In genomic region chr3:47291158-47291753, GRCh38 we compare ENCODE assay signal across 24 cellular contexts. TPM values are rescaled to one million over a fixed set of nuclear protein-coding genes. Genes with fewer than 3 reads are reported as not detected.
DNase-seq lines count a peak whose midpoint lies in the region; ATAC-seq and TF ChIP-seq lines count a peak whose summit lies in the region.
"Had no signal": no experiment of that assay in that cellular context is flagged by ENCODE, and none has a peak within 500 bp of the region (broad histone marks: within the 10 kb centered on the region; RNA-seq: fewer than 3 reads in every experiment).

No MANE protein-coding gene starts in this region.

- peaks cover 22% of the 10 kb centered on the region for H3K79me2 ChIP-seq in OCI-LY1 (ENCODE audit: insufficient read depth, low read length)

- H3K36me3 Mint-ChIP-seq in memory B cell: peaks cover 23% of the 10 kb centered on the region
- H3K36me3 Mint-ChIP-seq in CD4-positive, alpha-beta T cell (ENCODE audit: low read depth): peaks cover 61% of the 10 kb centered on the region

- H3K27me3 Mint-ChIP-seq in memory B cell: no peaks in the 10 kb centered on the region
- H3K27me3 Mint-ChIP-seq in CD4-positive, alpha-beta T cell: no peaks in the 10 kb centered on the region
- H3K27me3 Mint-ChIP-seq: activated CD4-positive, alpha-beta T cell treated with anti-CD3 and anti-CD28 coated beads, Interleukin-2, amount 10 ng/mL, durations not matched to agents 24 days and 14 days; activated naive CD4-positive, alpha-beta T cell treated with anti-CD3 and anti-CD28 coated beads, Interleukin-2, amount 50 U/mL, for 24 hours had no signal

- H3K4me2 ChIP-seq in OCI-LY1 (ENCODE audit: low read length): peak overlapping the region; percentile 19; the same call in 1 of the 2 replicates
- H3K4me2 ChIP-seq: neural progenitor cell had no signal

- H4K20me1 ChIP-seq in OCI-LY1 (ENCODE audit: insufficient read depth, low read length): no peaks in the 10 kb centered on the region

- peak overlapping the region; percentile 47 for H3K4me3 Mint-ChIP-seq in memory B cell
- no peak overlapping the region for H3K4me3 Mint-ChIP-seq in CD4-positive, alpha-beta T cell
- H3K4me3 Mint-ChIP-seq: activated CD4-positive, alpha-beta T cell treated with anti-CD3 and anti-CD28 coated beads, Interleukin-2, amount 10 ng/mL, durations not matched to agents 24 days and 14 days; activated naive CD4-positive, alpha-beta T cell treated with anti-CD3 and anti-CD28 coated beads, Interleukin-2, amount 50 U/mL, for 24 hours; activated T-helper 1 cell treated with anti-CD3 and anti-CD28 coated beads, Interleukin-12 subunit alpha, Interleukin-12 subunit beta, Interleukin-2, Interleukin-4 antibody, amounts not matched to agents 30 ng/mL and 10 ng/mL and 1 ng/mL, durations not matched to agents 14 hours and 24 hours and 36 hours; neural progenitor cell had no signal

- CTCF ChIA-PET in CD4-positive, alpha-beta T cell (lab: Charles Lee): no interaction called here

- H3K36me3 ChIP-seq in OCI-LY1 (ENCODE audit: insufficient read depth, low read length): peaks cover 56% of the 10 kb centered on the region
- H3K36me3 ChIP-seq: neural progenitor cell, transverse colon had no signal

- peak overlapping the region; percentile 5; the same call in 1 of the 2 replicates for H3K9ac ChIP-seq in OCI-LY1 (ENCODE audit: low read length)
- H3K9ac ChIP-seq: BLaER1 treated with 17β-estradiol and CSF1 and Interleukin-3, amounts not matched to agents 10 nM and 100 nM; neural progenitor cell had no signal

- H3K27ac ChIP-seq in OCI-LY1 (ENCODE audit: low read depth, low read length, poor library complexity, severe bottlenecking): peak overlapping the region; percentile 81
- H3K27ac ChIP-seq in CD4-positive, alpha-beta T cell (ENCODE audit: low read depth, low read length): no peak overlapping the region
- H3K27ac ChIP-seq: BLaER1 treated with 17β-estradiol and CSF1 and Interleukin-3, amounts not matched to agents 10 nM and 100 nM; neural progenitor cell; transverse colon; VCaP had no signal

- peak overlapping the region; percentile 6 for H3K4me3 ChIP-seq in OCI-LY1 (ENCODE audit: low read depth, low read length, poor library complexity, severe bottlenecking)
- H3K4me3 ChIP-seq: BLaER1 treated with 17β-estradiol and CSF1 and Interleukin-3, amounts not matched to agents 10 nM and 100 nM; lung; neural progenitor cell; transverse colon had no signal

- H3F3A ChIP-seq in OCI-LY1 (ENCODE audit: insufficient read depth, low read length): no peaks in the 10 kb centered on the region

- no peak overlapping the region for H2AFZ ChIP-seq in OCI-LY1 (ENCODE audit: low read length)
- H2AFZ ChIP-seq: neural progenitor cell had no signal

- no peaks in the 10 kb centered on the region for H3K9me3 Mint-ChIP-seq in memory B cell
- H3K9me3 Mint-ChIP-seq in CD4-positive, alpha-beta T cell: no peaks in the 10 kb centered on the region
- H3K9me3 Mint-ChIP-seq: activated CD4-positive, alpha-beta T cell treated with anti-CD3 and anti-CD28 coated beads, Interleukin-2, amount 10 ng/mL, durations not matched to agents 24 days and 14 days; activated naive CD4-positive, alpha-beta T cell treated with anti-CD3 and anti-CD28 coated beads, Interleukin-2, amount 50 U/mL, for 24 hours; activated T-helper 1 cell treated with anti-CD3 and anti-CD28 coated beads, Interleukin-12 subunit alpha, Interleukin-12 subunit beta, Interleukin-2, Interleukin-4 antibody, amounts not matched to agents 30 ng/mL and 10 ng/mL and 1 ng/mL, durations not matched to agents 14 hours and 24 hours and 36 hours; neural progenitor cell had no signal

- H3K9me3 ChIP-seq in OCI-LY1 (ENCODE audit: low read length): no peaks in the 10 kb centered on the region
- H3K9me3 ChIP-seq in CD4-positive, alpha-beta T cell (ENCODE audit: control insufficient read depth, low read length): no peaks in the 10 kb centered on the region
- H3K9me3 ChIP-seq: transverse colon had no signal

- peak; percentile 21 for ATAC-seq in GM18868 (IDR thresholded peaks at IDR 0.05; ENCODE audit: unreplicated experiment)
- ATAC-seq in GM21786 (IDR thresholded peaks at IDR 0.05; ENCODE audit: unreplicated experiment): peak; percentile 10
- peak; percentile 9 for ATAC-seq in memory B cell (ENCODE audit: low read depth)
- ATAC-seq in CD4-positive, alpha-beta T cell (ENCODE audit: poor library complexity): no peak

- no peaks in the 10 kb centered on the region for H3K9me2 ChIP-seq in OCI-LY1 (ENCODE audit: low read depth, low read length)

- DNase-seq in memory B cell (ENCODE audit: low spot score in 2 of 2): no peak
- DNase-seq in NCI-H226: no peak
- no peak for DNase-seq in Kasumi-1 (lab: John Stamatoyannopoulos, UW)
- DNase-seq in DMS79 treated with DMSO at 0.1 percent for 48 hours (lab: John Stamatoyannopoulos, UW): no peak
- no peak for DNase-seq in CD4-positive, alpha-beta T cell
- DNase-seq: activated CD4-positive, alpha-beta T cell treated with anti-CD3 and anti-CD28 coated beads, Interleukin-2, amount 10 ng/mL, durations not matched to agents 24 days and 14 days; aorta; caudate nucleus; dermis blood vessel endothelial cell; DND-41; KBM-7; NCI-H1694 treated with DMSO at 0.1 percent for 48 hours; NCI-H69; posterior cingulate gyrus; transverse colon had no signal

- H3K27me3 ChIP-seq in OCI-LY1 (ENCODE audit: insufficient read depth, low read length): no peaks in the 10 kb centered on the region
- H3K27me3 ChIP-seq in CD4-positive, alpha-beta T cell (ENCODE audit: control insufficient read depth, insufficient read depth, low read length): no peaks in the 10 kb centered on the region
- H3K27me3 ChIP-seq: BLaER1 treated with 17β-estradiol and CSF1 and Interleukin-3, amounts not matched to agents 10 nM and 100 nM; neural progenitor cell; transverse colon had no signal

- POLR2A ChIA-PET in CD4-positive, alpha-beta T cell (lab: Charles Lee): interaction anchor here (0.6 to 1.2 kb wide), 3 partner anchors 13 to 257 kb away, joined by 3 to 4 read pairs (median 3); no protein-coding TSS in a partner anchor

- peaks cover 59% of the 10 kb centered on the region for H3K4me1 Mint-ChIP-seq in memory B cell
- H3K4me1 Mint-ChIP-seq in CD4-positive, alpha-beta T cell (ENCODE audit: low read depth): peaks cover 66% of the 10 kb centered on the region

- TF ChIP-seq CTCF in OCI-LY1 (IDR thresholded peaks at IDR 0.05; ENCODE audit: low read length): no peak
- no peak for TF ChIP-seq CTCF in CD4-positive, alpha-beta T cell (IDR thresholded peaks at IDR 0.05)

- intact Hi-C loops in CD4-positive, alpha-beta T cell (cut with DNase I, micrococcal nuclease): no loop called here

- peaks cover 78% of the 10 kb centered on the region for H3K4me1 ChIP-seq in OCI-LY1 (ENCODE audit: insufficient read depth, low read length, severe bottlenecking)

- peak overlapping the region; percentile 87 for H3K27ac Mint-ChIP-seq in memory B cell
- H3K27ac Mint-ChIP-seq in CD4-positive, alpha-beta T cell: no peak overlapping the region
- H3K27ac Mint-ChIP-seq: activated CD4-positive, alpha-beta T cell treated with anti-CD3 and anti-CD28 coated beads, Interleukin-2, amount 10 ng/mL, durations not matched to agents 24 days and 14 days; activated naive CD4-positive, alpha-beta T cell treated with anti-CD3 and anti-CD28 coated beads, Interleukin-2, amount 50 U/mL, for 24 hours; activated T-helper 1 cell treated with anti-CD3 and anti-CD28 coated beads, Interleukin-12 subunit alpha, Interleukin-12 subunit beta, Interleukin-2, Interleukin-4 antibody, amounts not matched to agents 30 ng/mL and 10 ng/mL and 1 ng/mL, durations not matched to agents 14 hours and 24 hours and 36 hours; neural progenitor cell had no signal

RNA-seq across cellular contexts. Expression of gene KLHL18, which starts 8.5 kb away (rescaled TPM):
- 10 to 100 TPM; 43.3 to 43.7 TPM for total RNA-seq in CD4-positive, alpha-beta T cell

RNA-seq across cellular contexts. Expression of gene KIF9, which starts 8.7 kb away (rescaled TPM):
- 1 to 10 TPM; 8.0 to 9.2 TPM for total RNA-seq in CD4-positive, alpha-beta T cell
